8 cellular contexts compared by ENCODE assay signal in the genomic region with DNA sequence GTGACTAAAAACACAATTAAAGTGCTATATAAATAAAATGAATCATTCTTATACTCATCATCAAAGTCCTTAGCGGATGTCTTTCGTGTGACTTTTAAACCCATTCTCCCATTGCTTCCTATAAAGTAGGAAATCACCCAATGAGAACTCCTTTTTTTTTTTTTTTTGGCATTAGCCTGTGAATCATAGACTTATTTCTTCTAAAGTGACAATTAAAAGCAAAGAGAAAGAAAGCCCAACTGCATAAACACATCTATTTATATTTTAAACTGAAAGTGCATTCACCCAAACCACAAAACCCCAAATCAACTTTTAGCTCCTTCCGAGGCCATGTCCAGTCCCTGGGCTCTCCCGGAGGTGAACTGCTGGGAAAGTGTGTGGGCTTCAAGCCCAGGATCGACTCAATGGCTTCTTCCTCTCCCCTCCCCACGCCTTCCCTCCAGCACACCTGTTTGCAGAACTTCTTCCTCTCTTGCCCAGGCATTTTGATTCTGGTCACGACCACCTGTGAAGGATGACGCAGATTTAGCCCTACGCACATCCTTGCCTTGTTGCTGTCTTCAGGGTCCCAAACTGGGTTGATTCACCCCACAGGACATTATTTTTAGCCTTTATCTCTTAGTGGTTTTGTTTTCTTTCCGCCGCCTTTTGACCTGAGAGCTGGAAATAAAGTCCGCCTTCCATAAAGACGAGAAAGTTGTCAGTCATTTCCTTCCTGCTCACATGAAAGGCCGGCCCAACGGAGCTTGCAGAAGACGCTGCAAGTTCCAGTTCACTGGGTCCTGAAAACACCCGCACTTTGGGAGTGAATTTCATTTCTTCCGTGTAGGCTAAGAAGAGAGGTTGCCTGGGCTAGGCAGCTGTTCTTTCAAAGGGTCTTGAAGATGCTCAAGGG.
DNase-seq lines count a peak whose midpoint lies in the region; ATAC-seq and TF ChIP-seq lines count a peak whose summit lies in the region.

No MANE protein-coding gene starts in this region.

- H3K27me3 ChIP-seq in DOHH2 (ENCODE audit: control insufficient read depth, low read length): no peaks in the 10 kb centered on the region
- H3K27me3 ChIP-seq in tibial nerve: no peaks in the 10 kb centered on the region

- ATAC-seq in GM19455 (IDR thresholded peaks at IDR 0.05; ENCODE audit: unreplicated experiment) (peak; percentile 64), HG03457 (IDR thresholded peaks at IDR 0.05; ENCODE audit: unreplicated experiment) (peak; percentile 72)

- peaks cover 92% of the 10 kb centered on the region for H3K4me1 ChIP-seq in DOHH2 (ENCODE audit: control insufficient read depth, low read length)
- peaks cover 0 to 9% (median 3%) of the 10 kb centered on the region in 4 donors for H3K4me1 ChIP-seq in tibial nerve

- H3K27ac ChIP-seq in DOHH2 (ENCODE audit: low read depth, low read length): peak overlapping the region; percentile 97
- H3K27ac ChIP-seq in tibial nerve: peak overlapping the region in 2 of 4 donors; percentile 33 to 70

- TF ChIP-seq EP300 in tibial nerve (IDR thresholded peaks at IDR 0.05): no peak

- peak; percentile 23 for DNase-seq in central memory CD4-positive, alpha-beta T cell
- no peak for DNase-seq in tibial nerve (ENCODE audit: low spot score in 2 of 2)
- DNase-seq in NCI-H2081 (lab: John Stamatoyannopoulos, UW): no peak
- DNase-seq in activated CD8-positive, alpha-beta memory T cell treated with anti-CD3 and anti-CD28 coated beads, Interleukin-2, amount 50 U/mL, for 4 hours: no peak
- no peak for DNase-seq in hippocampal formation (lab: John Stamatoyannopoulos, UW)

- no peaks in the 10 kb centered on the region for H4K20me1 ChIP-seq in DOHH2 (ENCODE audit: control insufficient read depth, insufficient read depth, low read depth, low read length)

- H3K9me2 ChIP-seq in DOHH2 (replicated peaks; ENCODE audit: control insufficient read depth, low read length): no peaks in the 10 kb centered on the region

- H3K36me3 ChIP-seq in DOHH2 (ENCODE audit: control insufficient read depth, low read length) (no peaks in the 10 kb centered on the region; the same call in 1 of the 2 replicates), tibial nerve (no peaks in the 10 kb centered on the region)

- peaks cover 33% of the 10 kb centered on the region for H3F3A ChIP-seq in DOHH2 (ENCODE audit: control insufficient read depth, insufficient read depth)

- no peaks in the 10 kb centered on the region for H3K79me2 ChIP-seq in DOHH2 (ENCODE audit: control insufficient read depth, low read length)

- H3K4me3 ChIP-seq in DOHH2 (ENCODE audit: low read length): peak overlapping the region; percentile 35
- peak overlapping the region in 3 of 4 donors; percentile 17 to 35 (median 32) for H3K4me3 ChIP-seq in tibial nerve

- TF ChIP-seq CTCF in DOHH2 (IDR thresholded peaks at IDR 0.05; ENCODE audit: low read depth, low read length, poor library complexity, severe bottlenecking): no peak
- no peak for TF ChIP-seq CTCF in tibial nerve (IDR thresholded peaks at IDR 0.05)

- peak overlapping the region; percentile 65 for H3K4me2 ChIP-seq in DOHH2 (ENCODE audit: low read length)

- 51 to 54% methylated on average over 18 of the region's 18 CpGs for WGBS in tibial nerve, 2 donors

- no peak for TF ChIP-seq POLR2A in tibial nerve (IDR thresholded peaks at IDR 0.05)

- H3K9me3 ChIP-seq in DOHH2 (ENCODE audit: control insufficient read depth, insufficient read depth, low read length) (no peaks in the 10 kb centered on the region), tibial nerve (no peaks in the 10 kb centered on the region)
